In genomic region chr17:43085489-43085888, GRCh38 we compare ENCODE assay signal across 16 cellular contexts. TPM values are rescaled to one million over a fixed set of nuclear protein-coding genes. Genes with fewer than 3 reads are reported as not detected.
DNase-seq lines count a peak whose midpoint lies in the region; ATAC-seq and TF ChIP-seq lines count a peak whose summit lies in the region.
"Had no signal": no experiment of that assay in that cellular context is flagged by ENCODE, and none has a peak within 500 bp of the region (broad histone marks: within the 10 kb centered on the region; RNA-seq: fewer than 3 reads in every experiment).

No MANE protein-coding gene starts in this region.

- H3K4me1 ChIP-seq in cardiac muscle cell (ENCODE audit: low read depth) (no peaks in the 10 kb centered on the region), right cardiac atrium (ENCODE audit: control insufficient read depth, insufficient read depth, low read length) (no peaks in the 10 kb centered on the region), uterus (no peaks in the 10 kb centered on the region), transverse colon (no peaks in the 10 kb centered on the region)
- H3K4me1 ChIP-seq: A549 had no signal

- intact Hi-C loops in right cardiac atrium (cut with DNase I) = no loop called here
- intact Hi-C loops in uterus (cut with DNase I; ENCODE audit: low total_unique reads) = no loop called here
- intact Hi-C loops in transverse colon (cut with DNase I; ENCODE audit: low total_unique reads) = no loop called here

- H3K27ac Mint-ChIP-seq in brain = peak overlapping the region in 2 of 5 experiments; percentile 19 to 61
- H3K27ac Mint-ChIP-seq: activated naive CD8-positive, alpha-beta T cell; nephron progenitor cell had no signal

- H3K36me3 ChIP-seq in cardiac muscle cell = no peaks in the 10 kb centered on the region
- no peaks in the 10 kb centered on the region for H3K36me3 ChIP-seq in kidney epithelial cell (ENCODE audit: control insufficient read depth, insufficient read depth, low read length)
- H3K36me3 ChIP-seq in uterus = no peaks in the 10 kb centered on the region
- H3K36me3 ChIP-seq in transverse colon = peaks cover 0 to 5% (median 0%) of the 10 kb centered on the region in 4 donors
- H3K36me3 ChIP-seq: thoracic aorta had no signal

- peaks cover 10% of the 10 kb centered on the region for H3K27me3 Mint-ChIP-seq in brain
- H3K27me3 Mint-ChIP-seq: activated naive CD8-positive, alpha-beta T cell had no signal

- ATAC-seq in right cardiac atrium = no peak

- H3K4me3 ChIP-seq in cardiac muscle cell (no peak overlapping the region), right cardiac atrium (ENCODE audit: low read length) (no peak overlapping the region), kidney epithelial cell (ENCODE audit: low read depth, low read length) (no peak overlapping the region), uterus (no peak overlapping the region), transverse colon (no peak overlapping the region)
- H3K4me3 ChIP-seq: A549, thoracic aorta had no signal

- DNase-seq in cardiac muscle cell (ENCODE audit: low read depth in 1 of 2, low spot score in 1 of 2) = peak; percentile 32 to 56
- no peak for DNase-seq in right cardiac atrium
- DNase-seq in kidney epithelial cell (ENCODE audit: low read depth) = peak; percentile 10
- no peak for DNase-seq in uterus
- no peak for DNase-seq in medulla oblongata (ENCODE audit: extremely low spot score)
- DNase-seq in transverse colon = no peak
- DNase-seq in OCI-M1 (lab: John Stamatoyannopoulos, UW) = no peak
- DNase-seq: activated CD4-positive, CD25-positive, alpha-beta regulatory T cell; activated CD8-positive, alpha-beta memory T cell treated with anti-CD3 and anti-CD28 coated beads, Interleukin-2, amount 50 U/mL, for 4 hours; left ventricle myocardium superior; nephron progenitor cell had no signal

- no peaks in the 10 kb centered on the region for H3K36me3 Mint-ChIP-seq in brain
- H3K36me3 Mint-ChIP-seq: activated naive CD8-positive, alpha-beta T cell had no signal

- TF ChIP-seq CTCF in cardiac muscle cell (IDR thresholded peaks at IDR 0.05; ENCODE audit: low read depth, low read length) (no peak), brain (conservative IDR thresholded peaks at IDR 0.05) (peak; percentile 10 to 22), kidney epithelial cell (IDR thresholded peaks at IDR 0.05; ENCODE audit: insufficient read depth, low read length, poor library complexity, severe bottlenecking) (peak; percentile 10), uterus (IDR thresholded peaks at IDR 0.05) (no peak), transverse colon (IDR thresholded peaks at IDR 0.05) (no peak)

- in situ Hi-C loops in transverse colon (cut with MboI; ENCODE audit: low pct_ligation_motif_present in 1 of 4, low pct_unique_long_range_greater_than_20kb in 1 of 4, low sequenced_read_pairs in 3 of 4) = no loop called here

- no peak overlapping the region for H3K27ac ChIP-seq in cardiac muscle cell
- no peak overlapping the region for H3K27ac ChIP-seq in right cardiac atrium (ENCODE audit: low read length)
- peak overlapping the region; percentile 78 to 79 for H3K27ac ChIP-seq in uterus
- H3K27ac ChIP-seq in transverse colon = no peak overlapping the region
- H3K27ac ChIP-seq: A549 had no signal

- TF ChIP-seq POLR2A in uterus (IDR thresholded peaks at IDR 0.05) = no peak
- no peak for TF ChIP-seq POLR2A in transverse colon (IDR thresholded peaks at IDR 0.05)

- H3K4me3 Mint-ChIP-seq in brain = no peak overlapping the region
- H3K4me3 Mint-ChIP-seq: activated naive CD8-positive, alpha-beta T cell; nephron progenitor cell had no signal

- TF ChIP-seq EP300 in transverse colon (IDR thresholded peaks at IDR 0.05; ENCODE audit: low read depth) = no peak

- H3K9me3 Mint-ChIP-seq in brain = no peaks in the 10 kb centered on the region
- H3K9me3 Mint-ChIP-seq: nephron progenitor cell had no signal

- H3K9me3 ChIP-seq in cardiac muscle cell (ENCODE audit: low read depth) = no peaks in the 10 kb centered on the region
- no peaks in the 10 kb centered on the region for H3K9me3 ChIP-seq in right cardiac atrium (ENCODE audit: control insufficient read depth, low read length)
- H3K9me3 ChIP-seq in uterus = no peaks in the 10 kb centered on the region
- no peaks in the 10 kb centered on the region for H3K9me3 ChIP-seq in transverse colon
- H3K9me3 ChIP-seq: A549, Caco-2, thoracic aorta had no signal

- no peaks in the 10 kb centered on the region for H3K27me3 ChIP-seq in cardiac muscle cell
- H3K27me3 ChIP-seq in right cardiac atrium (ENCODE audit: control insufficient read depth, insufficient read depth) = no peaks in the 10 kb centered on the region
- no peaks in the 10 kb centered on the region for H3K27me3 ChIP-seq in kidney epithelial cell (ENCODE audit: control insufficient read depth, insufficient read depth, low read length)
- H3K27me3 ChIP-seq in uterus = no peaks in the 10 kb centered on the region
- H3K27me3 ChIP-seq in transverse colon = no peaks in the 10 kb centered on the region

- 90% methylated on average over 2 of the region's 2 CpGs for WGBS in right cardiac atrium
- WGBS in transverse colon (ENCODE audit: low coverage in 1 of 2), 2 donors = 86 to 88% methylated on average over 2 of the region's 2 CpGs

- peaks cover 25% of the 10 kb centered on the region for H3K4me1 Mint-ChIP-seq in brain

RNA-seq across cellular contexts. Expression of gene BRCA1, which starts 39.7 kb away (rescaled TPM):
- total RNA-seq in cardiac muscle cell (11.3 and 12.9 TPM in 2 replicates), right cardiac atrium (10 to 100 TPM in 1 of 4 donors, 1 to 10 TPM in 3; 4.3 to 10.9 (median 8.0) TPM), kidney epithelial cell (9.3 and 11.4 TPM in 2 replicates), uterus (10 to 100 TPM in 2 of 4 donors, 1 to 10 TPM in 2; 1.2 to 30.7 (median 15.4) TPM), transverse colon (100 to 1,000 TPM in 1 of 4 donors, 1 to 10 TPM in 3; 2.6 to 121 (median 5.8) TPM)
- polyA plus RNA-seq in cardiac muscle cell (7.2 and 7.4 TPM in 2 replicates), right cardiac atrium (2.7 TPM), brain (ENCODE audit: insufficient read depth, low read depth, low replicate concordance) (10.1 TPM)

Comparison
In these comparisons a context has a peak if more than half of its experiments do, and no peak if none do; other contexts are left out.
1. DNase-seq: peak in cardiac muscle cell (2 of 2) and kidney epithelial cell (single experiment); none in right cardiac atrium (0 of 3), uterus (0 of 2), medulla oblongata (single experiment), transverse colon (single experiment) and OCI-M1 (single experiment).
2. H3K27ac ChIP-seq: peak in uterus (2 of 2); none in cardiac muscle cell (single experiment), right cardiac atrium (single experiment) and transverse colon (0 of 4).
3. CTCF ChIP-seq: peak in brain (2 of 2) and kidney epithelial cell (single experiment); none in cardiac muscle cell (single experiment), uterus (0 of 4) and transverse colon (0 of 5).